8 cellular contexts compared by ENCODE assay signal in the genomic region with DNA sequence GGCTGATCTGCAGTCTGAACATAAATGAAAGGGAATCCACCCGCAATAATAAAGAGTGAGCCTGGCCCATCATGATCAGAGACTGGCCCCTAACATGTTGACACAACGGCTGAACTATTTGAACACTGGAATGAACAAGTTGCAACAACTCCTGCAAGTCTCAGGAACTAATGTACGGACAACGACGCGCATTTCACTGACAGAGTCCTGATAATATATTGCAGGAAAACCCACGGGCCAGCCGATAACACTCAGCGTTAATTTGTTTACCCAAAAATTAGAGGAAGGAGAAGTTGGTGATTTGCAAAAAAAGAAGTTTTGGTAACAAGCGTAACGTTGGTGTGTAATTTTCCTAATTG.
A peak's percentile ranks its signal among the peaks of the same experiment; 100 is the strongest.
DNase-seq lines count a peak whose midpoint lies in the region; ATAC-seq, FAIRE-seq and TF ChIP-seq lines count a peak whose summit lies in the region.

No MANE protein-coding gene starts in this region.

- no peaks in the 10 kb centered on the region for H3K9me1 ChIP-seq in endothelial cell of umbilical vein (replicated peaks; ENCODE audit: control insufficient read depth, extremely low read depth, insufficient read depth, low read length)

- H3K4me1 ChIP-seq in endothelial cell of umbilical vein (ENCODE audit: control insufficient read depth, extremely low read depth, insufficient read depth, low read length) (peaks cover 9% of the 10 kb centered on the region), transverse colon (peaks cover 0 to 20% (median 5%) of the 10 kb centered on the region in 4 donors)

- POLR2A ChIA-PET in endothelial cell of umbilical vein (lab: Charles Lee): no interaction called here

- no peaks in the 10 kb centered on the region for H3K79me2 ChIP-seq in endothelial cell of umbilical vein (ENCODE audit: control insufficient read depth, insufficient read depth, low read length)

- dilution Hi-C loops in endothelial cell of umbilical vein (cut with MboI; ENCODE audit: extremely low pct_ligation_motif_present, low sequenced_read_pairs): no loop called here

- no peaks in the 10 kb centered on the region for H3K9me3 Mint-ChIP-seq in activated T-cell treated with anti-CD3 and anti-CD28 coated beads, Interleukin-2, amount 50 U/mL, for 4 hours

- no peaks in the 10 kb centered on the region for H4K20me1 ChIP-seq in endothelial cell of umbilical vein (replicated peaks; ENCODE audit: control insufficient read depth, extremely low read depth, insufficient read depth, low read length)

- H3K36me3 Mint-ChIP-seq in activated T-cell treated with anti-CD3 and anti-CD28 coated beads, Interleukin-2, amount 50 U/mL, for 4 hours (ENCODE audit: insufficient read depth): no peaks in the 10 kb centered on the region

- H3K4me3 Mint-ChIP-seq in activated T-cell treated with anti-CD3 and anti-CD28 coated beads, Interleukin-2, amount 50 U/mL, for 4 hours: peak overlapping the region; percentile 40

- WGBS in transverse colon (ENCODE audit: low coverage in 1 of 2), 2 donors: 41 to 79% methylated on average over 9 to 11 of the region's 11 CpGs

- TF ChIP-seq POLR2A in endothelial cell of umbilical vein (IDR thresholded peaks at IDR 0.05; ENCODE audit: low read depth, low read length): no peak
- no peak for TF ChIP-seq POLR2A in transverse colon (IDR thresholded peaks at IDR 0.05)

- peaks cover 17% of the 10 kb centered on the region for H3K4me1 Mint-ChIP-seq in activated T-cell treated with anti-CD3 and anti-CD28 coated beads, Interleukin-2, amount 50 U/mL, for 4 hours (ENCODE audit: low read depth)

- no peaks in the 10 kb centered on the region for H3K27me3 Mint-ChIP-seq in activated T-cell treated with anti-CD3 and anti-CD28 coated beads, Interleukin-2, amount 50 U/mL, for 4 hours (ENCODE audit: low read depth)

- peak overlapping the region; percentile 80 for H2AFZ ChIP-seq in endothelial cell of umbilical vein (ENCODE audit: low read depth, low read length)

- ATAC-seq in activated T-cell treated with anti-CD3 and anti-CD28 coated beads, Interleukin-2, amount 50 U/mL, for 4 hours: no peak
- ATAC-seq in HG03432 (IDR thresholded peaks at IDR 0.05; ENCODE audit: unreplicated experiment) (peak; percentile 58), HG03045 (IDR thresholded peaks at IDR 0.05; ENCODE audit: unreplicated experiment) (no peak)

- H3K27me3 ChIP-seq in endothelial cell of umbilical vein (ENCODE audit: control insufficient read depth in 2 of 2, insufficient read depth in 2 of 2, low read length in 2 of 2) (no peaks in the 10 kb centered on the region), transverse colon (no peaks in the 10 kb centered on the region)

- TF ChIP-seq CTCF in endothelial cell of umbilical vein (IDR thresholded peaks at IDR 0.05; ENCODE audit: extremely low read depth in 1 of 2, insufficient read depth in 1 of 2, low read depth in 1 of 2, low read length in 2 of 2) (no peak), transverse colon (IDR thresholded peaks at IDR 0.05) (no peak)

- no peak for TF ChIP-seq EP300 in transverse colon (IDR thresholded peaks at IDR 0.05; ENCODE audit: low read depth)

- FAIRE-seq in endothelial cell of umbilical vein (lab: Jason Lieb, UNC): no peak

- in situ Hi-C loops in transverse colon (cut with MboI; ENCODE audit: low pct_ligation_motif_present in 1 of 4, low pct_unique_long_range_greater_than_20kb in 1 of 4, low sequenced_read_pairs in 3 of 4): no loop called here

- no peak for DNase-seq in activated T-cell treated with anti-CD3 and anti-CD28 coated beads, Interleukin-2, amount 50 U/mL, for 4 hours
- no peak for DNase-seq in activated T-cell treated with anti-CD3 and anti-CD28 coated beads, Interleukin-2, amount 50 U/mL, for 1 hour
- DNase-seq in endothelial cell of umbilical vein (ENCODE audit: low read depth, low spot score): no peak
- no peak for DNase-seq in transverse colon
- no peak for DNase-seq in retina
- DNase-seq in substantia nigra (lab: John Stamatoyannopoulos, UW): no peak

- CTCF ChIA-PET in endothelial cell of umbilical vein (lab: Charles Lee): interaction anchor here (1.0 to 1.3 kb wide), 2 partner anchors 229 to 959 kb away, joined by 3 to 4 read pairs; no protein-coding TSS in a partner anchor

- intact Hi-C loops in endothelial cell of umbilical vein (cut with micrococcal nuclease): no loop called here
- intact Hi-C loops in transverse colon (cut with DNase I; ENCODE audit: low total_unique reads): no loop called here

- H3K36me3 ChIP-seq in endothelial cell of umbilical vein (ENCODE audit: control insufficient read depth in 2 of 2, extremely low read depth in 1 of 2, insufficient read depth in 2 of 2, low read length in 2 of 2) (no peaks in the 10 kb centered on the region), transverse colon (no peaks in the 10 kb centered on the region)

- no TSS peak for BruUV-seq in endothelial cell of umbilical vein (replicated peaks; lab: Mats Ljungman, UMichigan)

- H3K27ac ChIP-seq in endothelial cell of umbilical vein (ENCODE audit: insufficient read depth, low read depth, low read length) (no peak overlapping the region), transverse colon (peak overlapping the region; percentile 44 to 77 (median 66)), substantia nigra (ENCODE audit: low read depth, low read length, poor library complexity, severe bottlenecking) (no peak overlapping the region)

- H3K9me3 ChIP-seq in endothelial cell of umbilical vein (replicated peaks; ENCODE audit: control insufficient read depth, insufficient read depth, low read length) (no peaks in the 10 kb centered on the region), transverse colon (no peaks in the 10 kb centered on the region)

- H3K4me2 ChIP-seq in endothelial cell of umbilical vein (ENCODE audit: insufficient read depth, low read length): peak overlapping the region; percentile 78

- H3K4me3 ChIP-seq in endothelial cell of umbilical vein (replicated peaks in 1 of 3; ENCODE audit: insufficient read depth in 1 of 3, low read depth in 1 of 3, low read length in 3 of 3): peak overlapping the region; percentile 8 to 35 (median 13)
- H3K4me3 ChIP-seq in transverse colon: peak overlapping the region in 2 of 4 donors; percentile 3 to 40

- no peak overlapping the region for H3K9ac ChIP-seq in endothelial cell of umbilical vein (replicated peaks; ENCODE audit: extremely low read depth, insufficient read depth, low read length)

TF ChIP-seq in endothelial cell of umbilical vein, 7 proteins besides CTCF, POLR2A, EP300 and RAD21:
- TF ChIP-seq JUN (IDR thresholded peaks at IDR 0.05; ENCODE audit: borderline replicate concordance, insufficient read depth, insufficient read length, low read depth) (no peak), GATA2 (IDR thresholded peaks at IDR 0.05; ENCODE audit: insufficient read depth, insufficient read length, low read depth, low read length) (no peak), MYC (IDR thresholded peaks at IDR 0.05; ENCODE audit: low read depth, low read length) (no peak), FOS (IDR thresholded peaks at IDR 0.05; ENCODE audit: borderline replicate concordance, insufficient read depth, low read length) (no peak), POLR2AphosphoS5 (IDR thresholded peaks at IDR 0.05; ENCODE audit: insufficient read depth, low read depth, low read length) (no peak), EZH2 (IDR thresholded peaks at IDR 0.05; ENCODE audit: borderline replicate concordance, low read depth, low read length, severe bottlenecking) (no peak)
- TF ChIP-seq, protein P1, sequence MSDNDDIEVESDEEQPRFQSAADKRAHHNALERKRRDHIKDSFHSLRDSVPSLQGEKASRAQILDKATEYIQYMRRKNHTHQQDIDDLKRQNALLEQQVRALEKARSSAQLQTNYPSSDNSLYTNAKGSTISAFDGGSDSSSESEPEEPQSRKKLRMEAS (IDR thresholded peaks at IDR 0.05; ENCODE audit: insufficient read depth, insufficient read length): no peak

Comparison
In these comparisons a context has a peak if more than half of its experiments do, and no peak if none do; other contexts are left out.
1. H3K27ac ChIP-seq: peak in transverse colon (4 of 4); none in endothelial cell of umbilical vein (single experiment) and substantia nigra (single experiment).